ENCODE assay signal across 27 cellular contexts in the genomic region with DNA sequence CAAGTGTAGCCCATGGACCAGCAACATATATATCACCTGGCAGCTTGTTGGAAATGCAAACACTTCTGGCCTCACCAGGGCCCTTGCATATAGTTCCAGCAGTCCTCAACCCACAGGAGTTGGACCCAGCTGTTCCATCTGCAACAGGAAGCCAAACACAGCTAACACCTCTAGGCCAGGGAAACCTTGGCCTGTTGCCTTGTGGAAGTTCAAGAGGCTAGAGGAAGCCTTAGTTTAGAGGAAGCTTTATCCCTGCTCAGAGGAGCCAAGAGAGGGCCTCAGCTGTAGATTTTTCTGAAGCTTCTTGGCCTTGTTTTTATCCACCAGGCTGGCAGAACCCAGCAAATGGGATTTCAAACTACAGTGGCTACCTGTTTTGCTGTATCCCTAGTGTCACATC. TPM values are rescaled to one million over a fixed set of nuclear protein-coding genes. Genes with fewer than 3 reads are reported as not detected.
DNase-seq lines count a peak whose midpoint lies in the region; ATAC-seq and TF ChIP-seq lines count a peak whose summit lies in the region.
"Had no signal": no experiment of that assay in that cellular context is flagged by ENCODE, and none has a peak within 500 bp of the region (broad histone marks: within the 10 kb centered on the region; RNA-seq: fewer than 3 reads in every experiment).

No MANE protein-coding gene starts in this region.

- H3K4me1 ChIP-seq in heart left ventricle (peaks cover 0 to 19% (median 7%) of the 10 kb centered on the region in 12 donors), stomach (no peaks in the 10 kb centered on the region)
- H3K4me1 ChIP-seq: BLaER1, breast epithelium had no signal

- peaks cover 0 to 8% of the 10 kb centered on the region in 2 donors for H3K27me3 Mint-ChIP-seq in effector memory CD8-positive, alpha-beta T cell
- H3K27me3 Mint-ChIP-seq: dendritic cell treated with granulocyte-macrophage colony-stimulating factor and Interleukin-4, amounts not matched to agents 40 ng/mL and 50 ng/mL, for 4 days; naive thymus-derived CD8-positive, alpha-beta T cell; stimulated activated naive B cell treated with anti-CD40 and anti-IgM and Interleukin-4, amounts not matched to agents 10 μg/mL and 1 μg/mL and 100 μg/mL, for 72 hours had no signal

- H3K4me3 ChIP-seq in heart left ventricle (no peak overlapping the region), stomach (no peak overlapping the region)
- H3K4me3 ChIP-seq: BLaER1, breast epithelium, GM12878, GM23248, PC-9 had no signal

- no peak overlapping the region for H3K4me3 Mint-ChIP-seq in effector memory CD8-positive, alpha-beta T cell
- H3K4me3 Mint-ChIP-seq: dendritic cell treated with granulocyte-macrophage colony-stimulating factor and Interleukin-4, amounts not matched to agents 40 ng/mL and 50 ng/mL, for 4 days; naive thymus-derived CD8-positive, alpha-beta T cell; stimulated activated naive B cell treated with anti-CD40 and anti-IgM and Interleukin-4, amounts not matched to agents 10 μg/mL and 1 μg/mL and 100 μg/mL, for 72 hours had no signal

- H3K9me3 ChIP-seq in heart left ventricle = no peaks in the 10 kb centered on the region
- H3K9me3 ChIP-seq in stomach = no peaks in the 10 kb centered on the region
- H3K9me3 ChIP-seq: BLaER1, breast epithelium had no signal

- no peak for TF ChIP-seq POLR2A in heart left ventricle (IDR thresholded peaks at IDR 0.05)
- no peak for TF ChIP-seq POLR2A in stomach (IDR thresholded peaks at IDR 0.05)

- TF ChIP-seq EP300 in stomach (IDR thresholded peaks at IDR 0.05) = no peak

- ATAC-seq in Right ventricle myocardium inferior (peak; percentile 71), heart left ventricle (peak; percentile 61 to 90 (median 79)), sciatic nerve (no peak)
- no peak for ATAC-seq in effector memory CD8-positive, alpha-beta T cell (replicated peaks)
- ATAC-seq: GM12878; naive thymus-derived CD8-positive, alpha-beta T cell; stimulated activated naive B cell treated with anti-CD40 and anti-IgM and Interleukin-4, amounts not matched to agents 10 μg/mL and 1 μg/mL and 100 μg/mL, for 72 hours had no signal

- H3K4me1 Mint-ChIP-seq in effector memory CD8-positive, alpha-beta T cell (ENCODE audit: low read depth in 2 of 2) = no peaks in the 10 kb centered on the region

- TF ChIP-seq CTCF in heart left ventricle (IDR thresholded peaks at IDR 0.05) (no peak), stomach (IDR thresholded peaks at IDR 0.05) (no peak)

- H3K27ac Mint-ChIP-seq in effector memory CD8-positive, alpha-beta T cell = no peak overlapping the region
- H3K27ac Mint-ChIP-seq: dendritic cell treated with granulocyte-macrophage colony-stimulating factor and Interleukin-4, amounts not matched to agents 40 ng/mL and 50 ng/mL, for 4 days; naive thymus-derived CD8-positive, alpha-beta T cell; stimulated activated naive B cell treated with anti-CD40 and anti-IgM and Interleukin-4, amounts not matched to agents 10 μg/mL and 1 μg/mL and 100 μg/mL, for 72 hours had no signal

- intact Hi-C loops in Right ventricle myocardium inferior (cut with DNase I) (no loop called here), cardiac septum (cut with DNase I) (no loop called here), heart left ventricle (cut with DNase I) (no loop called here), stomach (cut with DNase I; ENCODE audit: low total_unique reads) (no loop called here), sciatic nerve (cut with DNase I) (no loop called here)

- DNase-seq in Right ventricle myocardium inferior (ENCODE audit: missing footprints) (no peak), cardiac septum (ENCODE audit: low spot score) (no peak), NCI-H446 treated with DMSO at 0.1 percent for 48 hours (lab: John Stamatoyannopoulos, UW) (peak; percentile 39), heart left ventricle (peak in 4 of 5 donors; percentile 33 to 60 (median 44)), stomach (peak; percentile 44), sciatic nerve (ENCODE audit: low spot score) (no peak), NCI-H146 treated with DMSO at 0.1 percent for 48 hours (lab: John Stamatoyannopoulos, UW; ENCODE audit: unreplicated experiment) (no peak)
- no peak for DNase-seq in effector memory CD8-positive, alpha-beta T cell
- DNase-seq: activated CD4-positive, alpha-beta T cell treated with anti-CD3 and anti-CD28 coated beads, Interleukin-2, amount 50 U/mL, for 4 hours; activated effector memory CD4-positive, alpha-beta T cell treated with Interleukin-2 at 50 U/mL for 16 hours; GM23248; hypothalamus; KBM-7; mesenchymal stem cell; MV-4-11; naive thymus-derived CD8-positive, alpha-beta T cell; NCI-H1930; PC-9; stimulated activated CD4-positive, alpha-beta T cell treated with anti-CD3 and anti-CD28 coated beads, Interleukin-1b, Interleukin-23, amount 100 ng/mL, for 48 hours; stimulated activated naive B cell treated with anti-CD40 and anti-IgM and Interleukin-4, amounts not matched to agents 10 μg/mL and 1 μg/mL and 100 μg/mL, for 72 hours; T-helper 2 cell; WERI-Rb-1 had no signal

- H3K9me3 Mint-ChIP-seq in effector memory CD8-positive, alpha-beta T cell = no peaks in the 10 kb centered on the region
- H3K9me3 Mint-ChIP-seq: dendritic cell treated with granulocyte-macrophage colony-stimulating factor and Interleukin-4, amounts not matched to agents 40 ng/mL and 50 ng/mL, for 4 days; naive thymus-derived CD8-positive, alpha-beta T cell; stimulated activated naive B cell treated with anti-CD40 and anti-IgM and Interleukin-4, amounts not matched to agents 10 μg/mL and 1 μg/mL and 100 μg/mL, for 72 hours had no signal

- no peaks in the 10 kb centered on the region for H3K36me3 Mint-ChIP-seq in effector memory CD8-positive, alpha-beta T cell (ENCODE audit: insufficient read depth)
- H3K36me3 Mint-ChIP-seq: naive thymus-derived CD8-positive, alpha-beta T cell; stimulated activated naive B cell treated with anti-CD40 and anti-IgM and Interleukin-4, amounts not matched to agents 10 μg/mL and 1 μg/mL and 100 μg/mL, for 72 hours had no signal

- H3K27ac ChIP-seq in heart left ventricle = no peak overlapping the region
- H3K27ac ChIP-seq in stomach = no peak overlapping the region
- H3K27ac ChIP-seq: BLaER1, breast epithelium, GM23248, PC-9, WERI-Rb-1 had no signal

- H3K36me3 ChIP-seq in heart left ventricle = no peaks in the 10 kb centered on the region
- no peaks in the 10 kb centered on the region for H3K36me3 ChIP-seq in stomach
- H3K36me3 ChIP-seq: BLaER1, breast epithelium, WERI-Rb-1 had no signal

- H3K27me3 ChIP-seq in heart left ventricle = no peaks in the 10 kb centered on the region
- H3K27me3 ChIP-seq in stomach = no peaks in the 10 kb centered on the region
- H3K27me3 ChIP-seq: BLaER1, breast epithelium had no signal

RNA-seq across cellular contexts. Expression of a gene that starts 11.4 kb away (rescaled TPM):
- total RNA-seq in Right ventricle myocardium inferior = 24.5 TPM
- total RNA-seq in cardiac septum = 16.6 TPM
- total RNA-seq in heart left ventricle = 10 to 100 TPM; 12.1 to 26.8 (median 18.5) TPM
- polyA plus RNA-seq in heart left ventricle = 10 to 100 TPM in 1 of 2 donors, 1 to 10 TPM in 1; 4.2 to 16.5 TPM
- 10 to 100 TPM in 2 of 5 donors, 1 to 10 TPM in 3; 1.8 to 10.6 (median 7.5) TPM for total RNA-seq in stomach
- polyA plus RNA-seq in stomach = 1 to 10 TPM; 5.0 to 8.2 (median 6.6) TPM
- 10.2 TPM for total RNA-seq in sciatic nerve
- total RNA-seq: A673 had no signal

Comparison
In these comparisons a context has a peak if more than half of its experiments do, and no peak if none do; other contexts are left out.
1. DNase-seq: peak in NCI-H446 treated with DMSO at 0.1 percent for 48 hours (single experiment), heart left ventricle (4 of 5) and stomach (single experiment); none in Right ventricle myocardium inferior (single experiment), cardiac septum (single experiment), sciatic nerve (single experiment), NCI-H146 treated with DMSO at 0.1 percent for 48 hours (single experiment) and effector memory CD8-positive, alpha-beta T cell (0 of 3).
2. ATAC-seq: peak in Right ventricle myocardium inferior (single experiment) and heart left ventricle (4 of 4); none in sciatic nerve (single experiment) and effector memory CD8-positive, alpha-beta T cell (single experiment).